Comparison of ENCODE assay signal across 1 cellular context in genomic region chr4:103634236-103634635, GRCh38.
TF ChIP-seq lines count a peak whose summit lies in the region.

No MANE protein-coding gene starts in this region.

TF ChIP-seq in SK-N-SH treated with all-trans-retinoic acid at 6 μM for 48 hours, 23 proteins besides CTCF, POLR2A, EP300 and RAD21 (continued from another document):
- TF ChIP-seq, protein P1, sequence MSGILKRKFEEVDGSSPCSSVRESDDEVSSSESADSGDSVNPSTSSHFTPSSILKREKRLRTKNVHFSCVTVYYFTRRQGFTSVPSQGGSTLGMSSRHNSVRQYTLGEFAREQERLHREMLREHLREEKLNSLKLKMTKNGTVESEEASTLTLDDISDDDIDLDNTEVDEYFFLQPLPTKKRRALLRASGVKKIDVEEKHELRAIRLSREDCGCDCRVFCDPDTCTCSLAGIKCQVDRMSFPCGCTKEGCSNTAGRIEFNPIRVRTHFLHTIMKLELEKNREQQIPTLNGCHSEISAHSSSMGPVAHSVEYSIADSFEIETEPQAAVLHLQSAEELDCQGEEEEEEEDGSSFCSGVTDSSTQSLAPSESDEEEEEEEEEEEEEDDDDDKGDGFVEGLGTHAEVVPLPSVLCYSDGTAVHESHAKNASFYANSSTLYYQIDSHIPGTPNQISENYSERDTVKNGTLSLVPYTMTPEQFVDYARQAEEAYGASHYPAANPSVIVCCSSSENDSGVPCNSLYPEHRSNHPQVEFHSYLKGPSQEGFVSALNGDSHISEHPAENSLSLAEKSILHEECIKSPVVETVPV (CRISPR knock-in tag; IDR thresholded peaks at IDR 0.05) = no peak
- TF ChIP-seq BACH2 (CRISPR knock-in tag; IDR thresholded peaks at IDR 0.05; ENCODE audit: borderline replicate concordance) = no peak
- no peak for TF ChIP-seq ZNF8 (CRISPR knock-in tag; IDR thresholded peaks at IDR 0.05)
- TF ChIP-seq, protein P2, sequence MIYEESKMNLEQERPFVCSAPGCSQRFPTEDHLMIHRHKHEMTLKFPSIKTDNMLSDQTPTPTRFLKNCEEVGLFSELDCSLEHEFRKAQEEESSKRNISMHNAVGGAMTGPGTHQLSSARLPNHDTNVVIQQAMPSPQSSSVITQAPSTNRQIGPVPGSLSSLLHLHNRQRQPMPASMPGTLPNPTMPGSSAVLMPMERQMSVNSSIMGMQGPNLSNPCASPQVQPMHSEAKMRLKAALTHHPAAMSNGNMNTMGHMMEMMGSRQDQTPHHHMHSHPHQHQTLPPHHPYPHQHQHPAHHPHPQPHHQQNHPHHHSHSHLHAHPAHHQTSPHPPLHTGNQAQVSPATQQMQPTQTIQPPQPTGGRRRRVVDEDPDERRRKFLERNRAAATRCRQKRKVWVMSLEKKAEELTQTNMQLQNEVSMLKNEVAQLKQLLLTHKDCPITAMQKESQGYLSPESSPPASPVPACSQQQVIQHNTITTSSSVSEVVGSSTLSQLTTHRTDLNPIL (CRISPR knock-in tag; IDR thresholded peaks at IDR 0.05; ENCODE audit: low read depth) = no peak
- TF ChIP-seq ZFP30 (CRISPR knock-in tag; IDR thresholded peaks at IDR 0.05) = no peak
